Comparison of ENCODE assay signal across 19 cellular contexts in the genomic region with DNA sequence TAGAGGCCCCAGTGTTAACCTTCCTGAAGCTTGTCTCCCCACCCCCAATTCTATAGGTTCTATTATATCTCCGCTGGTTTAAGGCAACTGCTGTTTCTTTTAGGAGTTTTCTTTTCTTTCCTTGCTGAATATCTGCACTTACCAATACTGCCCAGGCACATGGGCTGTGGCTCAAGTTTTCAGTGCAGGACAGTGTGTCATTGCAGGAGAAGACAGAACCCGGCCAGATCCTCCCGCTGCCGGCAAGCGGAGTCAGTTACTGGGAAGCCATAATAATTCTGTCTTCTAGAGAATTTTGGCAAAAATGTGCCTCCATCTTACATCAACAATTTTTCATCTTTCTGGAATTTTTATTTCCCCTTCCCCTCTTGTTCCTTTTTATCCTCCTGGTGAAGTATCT.
"Had no signal": no experiment of that assay in that cellular context is flagged by ENCODE, and none has a peak within 500 bp of the region (broad histone marks: within the 10 kb centered on the region; RNA-seq: fewer than 3 reads in every experiment).

No MANE protein-coding gene starts in this region.

- H3K27me3 Mint-ChIP-seq: IgD-negative memory B cell had no signal

- H3K4me3 Mint-ChIP-seq: IgD-negative memory B cell had no signal

- H3K9me3 ChIP-seq: SK-N-SH had no signal

- H3K9me3 Mint-ChIP-seq: IgD-negative memory B cell had no signal

- ATAC-seq: K562 had no signal

- DNase-seq: Kasumi-1, MV-4-11, NCI-H1092 treated with DMSO at 0.1 percent for 48 hours, NCI-H1436, NCI-H187, NCI-H2029, NCI-H2081 treated with DMSO at 0.1 percent for 48 hours, NCI-H2171, NCI-H226, NCI-H446, NCI-H510A, NCI-H524 treated with DMSO at 0.1 percent for 48 hours, NCI-H69, NCI-H774, RPMI8226, SHP77, SK-N-SH had no signal
